Comparison of ENCODE assay signal across 9 cellular contexts in the genomic region with DNA sequence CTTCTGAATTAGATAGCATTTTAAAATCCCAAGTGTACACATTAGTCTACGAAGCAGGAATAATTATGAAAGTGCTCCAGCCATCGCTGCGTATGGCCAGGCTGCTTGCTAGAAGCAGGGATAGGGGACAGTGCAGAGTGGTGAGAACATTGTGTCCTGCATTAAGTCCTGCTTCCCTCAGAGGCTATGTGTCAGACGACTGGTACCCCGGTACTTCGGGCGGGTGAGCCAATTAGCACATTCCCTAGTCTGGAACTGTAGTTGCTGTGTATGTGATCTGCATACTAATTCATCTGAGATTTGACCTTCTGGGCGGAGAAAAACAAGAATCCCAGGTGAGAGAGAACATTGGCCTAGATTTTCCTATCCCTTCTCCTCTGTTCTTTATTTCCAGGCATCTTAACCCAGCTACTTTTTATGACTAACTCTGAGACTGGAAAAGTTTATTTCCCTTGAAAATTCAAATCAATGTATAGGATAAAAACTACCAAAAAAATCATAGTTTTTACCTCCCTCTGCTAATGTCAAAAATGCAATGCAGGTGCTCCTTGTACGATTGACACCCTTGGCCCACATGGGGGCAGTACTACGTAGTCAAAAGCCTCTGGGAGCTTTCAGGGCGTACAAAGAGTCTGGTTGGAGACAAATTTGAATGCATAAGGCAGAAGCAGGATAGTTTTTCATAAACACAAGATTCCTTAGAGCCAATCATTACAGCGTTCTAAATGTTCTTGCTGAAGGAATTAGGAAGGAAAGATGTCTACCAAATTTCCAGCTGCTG.
DNase-seq lines count a peak whose midpoint lies in the region; ATAC-seq and TF ChIP-seq lines count a peak whose summit lies in the region.
"Had no signal": no experiment of that assay in that cellular context is flagged by ENCODE, and none has a peak within 500 bp of the region (broad histone marks: within the 10 kb centered on the region; RNA-seq: fewer than 3 reads in every experiment).

No MANE protein-coding gene starts in this region.

- TF ChIP-seq CTCF in endothelial cell (IDR thresholded peaks at IDR 0.05; ENCODE audit: unreplicated experiment) (peak; percentile 6), CD14-positive monocyte (IDR thresholded peaks at IDR 0.05) (no peak)

- H3K4me3 Mint-ChIP-seq in endothelial cell (ENCODE audit: unreplicated experiment) (no peak overlapping the region), CD14-positive monocyte (no peak overlapping the region)
- H3K4me3 Mint-ChIP-seq: B cell had no signal

- intact Hi-C loops in posterior cingulate gyrus (cut with DNase I) (no loop called here), CD14-positive monocyte (cut with micrococcal nuclease) (no loop called here)

- H3K9me3 Mint-ChIP-seq in endothelial cell (ENCODE audit: unreplicated experiment) = no peaks in the 10 kb centered on the region
- H3K9me3 Mint-ChIP-seq in CD14-positive monocyte = no peaks in the 10 kb centered on the region

- no peaks in the 10 kb centered on the region for H3K4me1 Mint-ChIP-seq in endothelial cell (ENCODE audit: unreplicated experiment)
- no peaks in the 10 kb centered on the region for H3K4me1 Mint-ChIP-seq in CD14-positive monocyte
- H3K4me1 Mint-ChIP-seq: B cell had no signal

- no peak for ATAC-seq in HG02588 (IDR thresholded peaks at IDR 0.05; ENCODE audit: unreplicated experiment)

- H3K27ac Mint-ChIP-seq in endothelial cell (ENCODE audit: unreplicated experiment) (no peak overlapping the region), CD14-positive monocyte (no peak overlapping the region)
- H3K27ac Mint-ChIP-seq: B cell had no signal

- no peaks in the 10 kb centered on the region for H3K27me3 Mint-ChIP-seq in endothelial cell (ENCODE audit: unreplicated experiment)
- H3K27me3 Mint-ChIP-seq in CD14-positive monocyte (ENCODE audit: low read depth in 3 of 3) = peaks cover 0 to 4% (median 1%) of the 10 kb centered on the region in 3 donors
- H3K27me3 Mint-ChIP-seq: B cell had no signal

- H3K36me3 Mint-ChIP-seq in endothelial cell (ENCODE audit: low read depth, unreplicated experiment) = no peaks in the 10 kb centered on the region
- H3K36me3 Mint-ChIP-seq in CD14-positive monocyte = no peaks in the 10 kb centered on the region

- DNase-seq in SIG-M5 treated with dmso at 0.1 percent for 504 hours (lab: John Stamatoyannopoulos, UW; ENCODE audit: unreplicated experiment) (peak; percentile 4), SIG-M5 (lab: John Stamatoyannopoulos, UW) (no peak), NCI-H748 treated with DMSO at 0.1 percent for 48 hours (lab: John Stamatoyannopoulos, UW) (peak; percentile 58), endothelial cell (ENCODE audit: low spot score) (peak; percentile 62), posterior cingulate gyrus (peak; percentile 18 to 94 (median 62)), CD14-positive monocyte (ENCODE audit: low spot score) (no peak)
- no peak for DNase-seq in activated CD8-positive, alpha-beta memory T cell treated with anti-CD3 and anti-CD28 coated beads, Interleukin-2, amount 50 U/mL, for 4 hours

Comparison
In these comparisons a context has a peak if more than half of its experiments do, and no peak if none do; other contexts are left out.
1. DNase-seq: peak in SIG-M5 treated with dmso at 0.1 percent for 504 hours (single experiment), NCI-H748 treated with DMSO at 0.1 percent for 48 hours (single experiment), endothelial cell (single experiment) and posterior cingulate gyrus (10 of 10); none in SIG-M5 (single experiment), CD14-positive monocyte (single experiment) and activated CD8-positive, alpha-beta memory T cell treated with anti-CD3 and anti-CD28 coated beads, Interleukin-2, amount 50 U/mL, for 4 hours (single experiment).